3 cellular contexts compared by ENCODE assay signal in genomic region chr5:3522491-3522890, GRCh38.
"Had no signal": no experiment of that assay in that cellular context is flagged by ENCODE, and none has a peak within 500 bp of the region (broad histone marks: within the 10 kb centered on the region; RNA-seq: fewer than 3 reads in every experiment).

No MANE protein-coding gene starts in this region.

- ATAC-seq: GM12878 had no signal

- DNase-seq: GDM1, GF-D8 had no signal
